Comparison of ENCODE assay signal across 1 cellular context in genomic region chr4:1233641-1234277, GRCh38.
TF ChIP-seq lines count a peak whose summit lies in the region.

No MANE protein-coding gene starts in this region.

TF ChIP-seq in HepG2, 621 proteins besides CTCF, POLR2A, EP300 and RAD21:
- TF ChIP-seq RBM22 (optimal IDR thresholded peaks at IDR 0.05; ENCODE audit: low read length) = peak; percentile 51
- TF ChIP-seq STAG1 (CRISPR knock-in tag; IDR thresholded peaks at IDR 0.05) = peak; percentile 47
- peak; percentile 14; the same call in 1 of the 2 replicates for TF ChIP-seq POLR2G (IDR thresholded peaks at IDR 0.05; ENCODE audit: low read depth, low read length)
- TF ChIP-seq AGO2 (optimal IDR thresholded peaks at IDR 0.05; ENCODE audit: low read depth, low read length) = peak; percentile 80
- no peak for TF ChIP-seq ZNF343 (CRISPR knock-in tag; IDR thresholded peaks at IDR 0.05)
- peak; percentile 8 for TF ChIP-seq HNRNPLL (IDR thresholded peaks at IDR 0.05; ENCODE audit: low read depth, low read length, poor library complexity, severe bottlenecking)
